In the genomic region with DNA sequence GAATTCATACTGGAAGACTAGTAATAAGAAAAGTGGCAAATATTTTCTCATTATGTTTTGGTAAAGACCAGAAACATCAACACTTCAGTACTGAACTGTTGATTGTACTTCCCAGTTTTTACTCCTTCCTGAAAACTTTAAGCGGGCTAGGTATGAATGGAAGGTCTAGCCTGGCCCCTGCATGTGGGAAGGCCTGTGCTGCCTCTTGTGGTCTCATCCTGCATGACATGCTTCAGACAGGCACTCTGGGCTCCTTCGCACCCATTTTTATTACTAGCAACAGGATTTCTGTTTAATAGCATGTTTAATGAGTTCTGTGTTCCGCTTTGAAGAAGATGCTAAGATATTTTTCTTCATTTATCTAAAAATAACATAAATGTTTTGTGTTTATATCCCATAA, we compare ENCODE assay signal across 10 cellular contexts.
A peak's percentile ranks its signal among the peaks of the same experiment; 100 is the strongest.
DNase-seq lines count a peak whose midpoint lies in the region; ATAC-seq, FAIRE-seq and TF ChIP-seq lines count a peak whose summit lies in the region.
"Had no signal": no experiment of that assay in that cellular context is flagged by ENCODE, and none has a peak within 500 bp of the region (broad histone marks: within the 10 kb centered on the region; RNA-seq: fewer than 3 reads in every experiment).

No MANE protein-coding gene starts in this region.

- H4K8ac ChIP-seq in mesenchymal stem cell (ENCODE audit: low read length), result peak overlapping the region; percentile 58

- in situ Hi-C loops in GM12878 (cut with MboI), result no loop called here

- H3K23ac ChIP-seq in mesenchymal stem cell (ENCODE audit: low read length in 2 of 2), result no peak overlapping the region

- no peak overlapping the region for H3K4me3 ChIP-seq in GM12864 (ENCODE audit: low read depth, low read length)
- H3K4me3 ChIP-seq in GM12878, result no peak overlapping the region
- H3K4me3 ChIP-seq in mesenchymal stem cell (ENCODE audit: insufficient read depth in 1 of 2, low read depth in 1 of 2, low read length in 2 of 2), result no peak overlapping the region
- H3K4me3 ChIP-seq: skin epidermis had no signal

- TF ChIP-seq RAD21 in GM12878 (IDR thresholded peaks at IDR 0.05; ENCODE audit: insufficient read depth, low read depth, low read length), result peak; percentile 29; the same call in 1 of the 2 replicates

- no peaks in the 10 kb centered on the region for H4K20me1 ChIP-seq in GM12878 (ENCODE audit: control insufficient read depth, insufficient read depth)

- H3K9ac ChIP-seq in GM12878 (ENCODE audit: control insufficient read depth, insufficient read depth, low read length) (no peak overlapping the region), mesenchymal stem cell (ENCODE audit: low read length) (no peak overlapping the region)

- no peaks in the 10 kb centered on the region for H3K36me3 ChIP-seq in GM12878 (ENCODE audit: control insufficient read depth in 2 of 2, insufficient read depth in 2 of 2, low read length in 1 of 2)
- peaks cover 0 to 60% of the 10 kb centered on the region in 2 experiments for H3K36me3 ChIP-seq in mesenchymal stem cell (ENCODE audit: control insufficient read depth in 1 of 2, insufficient read depth in 2 of 2, low read depth in 1 of 2, low read length in 2 of 2)

- H3K4me1 ChIP-seq in GM12878 (ENCODE audit: control insufficient read depth, insufficient read depth, low read length) (no peaks in the 10 kb centered on the region), mesenchymal stem cell (ENCODE audit: control insufficient read depth, insufficient read depth, low read depth, low read length) (peaks cover 2% of the 10 kb centered on the region)

- SMC1A ChIA-PET in GM12878 (lab: Charles Lee; ENCODE audit: uncharacterized antibody, unreplicated experiment), result no interaction called here

- no peaks in the 10 kb centered on the region for H3K79me2 ChIP-seq in GM12878 (ENCODE audit: control insufficient read depth, insufficient read depth, low read length)

- no peak for TF ChIP-seq EP300 in GM12878 (IDR thresholded peaks at IDR 0.05; ENCODE audit: borderline replicate concordance in 1 of 2, control insufficient read depth in 1 of 2, low read depth in 2 of 2, low read length in 2 of 2)

- ATAC-seq in HG03354 (IDR thresholded peaks at IDR 0.05; ENCODE audit: poor library complexity, severe bottlenecking, unreplicated experiment) (peak; percentile 65), GM12878 (peak; percentile 85), GM21619 (IDR thresholded peaks at IDR 0.05; ENCODE audit: unreplicated experiment) (no peak), GM18907 (IDR thresholded peaks at IDR 0.05; ENCODE audit: unreplicated experiment) (no peak)

- no peak overlapping the region for H2BK5ac ChIP-seq in mesenchymal stem cell (ENCODE audit: low read depth, low read length, poor library complexity, severe bottlenecking)

- H3K18ac ChIP-seq in mesenchymal stem cell (ENCODE audit: low read depth in 1 of 2, low read length in 2 of 2), result no peak overlapping the region

- no peak overlapping the region for H2AFZ ChIP-seq in GM12878 (ENCODE audit: control insufficient read depth, low read depth, low read length)
- no peak overlapping the region for H2AFZ ChIP-seq in mesenchymal stem cell (ENCODE audit: low read depth, low read length)

- H2BK120ac ChIP-seq in mesenchymal stem cell (ENCODE audit: low read depth, low read length), result no peak overlapping the region

- H3K79me1 ChIP-seq in mesenchymal stem cell (replicated peaks; ENCODE audit: low read length, poor library complexity, severe bottlenecking), result no peaks in the 10 kb centered on the region

- CTCF ChIA-PET in GM12878 (lab: Yijun Ruan, JAX), result no interaction called here

- no TSS peak for BruUV-seq in GM12878 (replicated peaks; lab: Mats Ljungman, UMichigan)

- H2BK12ac ChIP-seq in mesenchymal stem cell (ENCODE audit: low read length in 2 of 2), result no peak overlapping the region

- H3K14ac ChIP-seq in mesenchymal stem cell (ENCODE audit: low read length in 2 of 2), result no peak overlapping the region

- H3K27me3 ChIP-seq in GM12878 (replicated peaks in 1 of 2; ENCODE audit: control insufficient read depth in 2 of 2, insufficient read depth in 2 of 2, low read length in 1 of 2), result no peaks in the 10 kb centered on the region
- H3K27me3 ChIP-seq in mesenchymal stem cell (ENCODE audit: control insufficient read depth in 1 of 2, insufficient read depth in 1 of 2, low read length in 2 of 2), result no peaks in the 10 kb centered on the region

- H3K4ac ChIP-seq in mesenchymal stem cell (ENCODE audit: low read depth in 1 of 2, low read length in 2 of 2), result no peak overlapping the region

- H4K91ac ChIP-seq in mesenchymal stem cell (ENCODE audit: low read length), result no peak overlapping the region

- H2AK5ac ChIP-seq in mesenchymal stem cell (ENCODE audit: low read length, severe bottlenecking), result no peak overlapping the region

- no peak for TF ChIP-seq POLR2A in GM12878 (IDR thresholded peaks at IDR 0.05; ENCODE audit: low read depth, low read length)

- H3K27ac ChIP-seq in GM12878 (ENCODE audit: control insufficient read depth, insufficient read depth) (no peak overlapping the region), mesenchymal stem cell (ENCODE audit: low read length, poor library complexity, severe bottlenecking) (no peak overlapping the region)
- H3K27ac ChIP-seq: skin epidermis had no signal

- peak; percentile 58 for TF ChIP-seq CTCF in GM12864 (IDR thresholded peaks at IDR 0.05; ENCODE audit: low read depth, low read length, missing control alignments)
- TF ChIP-seq CTCF in GM12878 (IDR thresholded peaks at IDR 0.05 in 2 of 3, conservative IDR thresholded peaks at IDR 0.05 in 1 of 3; ENCODE audit: control insufficient read depth in 2 of 3, extremely low read depth in 1 of 3, insufficient read depth in 1 of 3, low read depth in 3 of 3, low read length in 3 of 3), result peak; percentile 30 to 55 (median 44); a peak in 4 of 6 replicates

- no peak overlapping the region for H2BK15ac ChIP-seq in mesenchymal stem cell (ENCODE audit: low read depth, poor library complexity, severe bottlenecking)

- intact Hi-C loops in GM12878 (cut with micrococcal nuclease; ENCODE audit: unreplicated experiment), result loop anchor here (1.0 kb wide), 1 partner anchor 50 kb away; no protein-coding TSS in a partner anchor

- no peak for FAIRE-seq in GM12878 (lab: Jason Lieb, UNC)

- 80% methylated on average over 3 of the region's 3 CpGs for WGBS in GM12878 (ENCODE audit: insufficient coverage, insufficient replicate concordance, low lambda C conversion rate, missing lambda C conversion rate)
- 100% methylated on average over 1 of the region's 3 CpGs for WGBS in mesenchymal stem cell

- H3K9me3 ChIP-seq in GM12878 (replicated peaks; ENCODE audit: control insufficient read depth, insufficient read depth, low read length), result no peaks in the 10 kb centered on the region
- H3K9me3 ChIP-seq in mesenchymal stem cell (ENCODE audit: control insufficient read depth, low read length), result no peaks in the 10 kb centered on the region

- POLR2A ChIA-PET in GM12878 (lab: Charles Lee), result no interaction called here

- RAD21 ChIA-PET in GM12878 (lab: Charles Lee; ENCODE audit: unreplicated experiment), result no interaction called here

- H3K4me2 ChIP-seq in GM12878 (ENCODE audit: control insufficient read depth, insufficient read depth), result no peak overlapping the region
- no peak overlapping the region for H3K4me2 ChIP-seq in mesenchymal stem cell (ENCODE audit: low read length, poor library complexity, severe bottlenecking)

- DNase-seq in GM12864 (ENCODE audit: low read depth) (no peak), GM12878 (ENCODE audit: low read depth, low spot score) (no peak), mesenchymal stem cell (peak; percentile 12), epidermal melanocyte (ENCODE audit: insufficient read length, low spot score) (no peak), NCI-H2081 treated with DMSO at 0.1 percent for 48 hours (lab: John Stamatoyannopoulos, UW) (no peak)
- DNase-seq: NCI-H526 treated with DMSO at 0.1 percent for 48 hours had no signal

TF ChIP-seq in GM12878, 131 proteins besides CTCF, POLR2A, EP300 and RAD21 (continues in another document):
- TF ChIP-seq SIX5 (IDR thresholded peaks at IDR 0.05; ENCODE audit: low read depth, low read length, severe bottlenecking) (no peak), SPI1 (IDR thresholded peaks at IDR 0.05; ENCODE audit: borderline replicate concordance, insufficient read depth, low read depth, low read length) (no peak), SREBF1 (IDR thresholded peaks at IDR 0.05; ENCODE audit: low read length) (no peak), SUPT20H (IDR thresholded peaks at IDR 0.05; ENCODE audit: borderline replicate concordance, control insufficient read depth, low read depth, low read length) (no peak), STAT3 (IDR thresholded peaks at IDR 0.05; ENCODE audit: low read depth, low read length) (no peak), SMAD1 (IDR thresholded peaks at IDR 0.05; ENCODE audit: low read depth, partially characterized antibody) (no peak), IRF3 (IDR thresholded peaks at IDR 0.05) (no peak), SKIL (IDR thresholded peaks at IDR 0.05; ENCODE audit: low read depth, poor library complexity, severe bottlenecking) (no peak)
- TF ChIP-seq, protein P1, sequence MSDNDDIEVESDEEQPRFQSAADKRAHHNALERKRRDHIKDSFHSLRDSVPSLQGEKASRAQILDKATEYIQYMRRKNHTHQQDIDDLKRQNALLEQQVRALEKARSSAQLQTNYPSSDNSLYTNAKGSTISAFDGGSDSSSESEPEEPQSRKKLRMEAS (IDR thresholded peaks at IDR 0.05; ENCODE audit: low read depth, low read length), result no peak

Comparison
In these comparisons a context has a peak if more than half of its experiments do, and no peak if none do; other contexts are left out.
1. ATAC-seq: peak in HG03354 (single experiment) and GM12878 (single experiment); none in GM21619 (single experiment) and GM18907 (single experiment).